In genomic region chr17:1829579-1830257, GRCh38 we compare ENCODE assay signal across 1 cellular context.
TF ChIP-seq lines count a peak whose summit lies in the region.

RPA1 (plus strand) TSS chr17:1830005; CDS start chr17:1830094, 89 bp downstream.
SMYD4 (minus strand) TSS chr17:1829902; CDS start chr17:1827994, 1,908 bp downstream.

TF ChIP-seq in GM12878, 131 proteins besides CTCF, POLR2A, EP300 and RAD21 (continued from another document and continues in another):
- TF ChIP-seq PRDM15 (CRISPR knock-in tag; IDR thresholded peaks at IDR 0.05) (no peak), KDM1A (IDR thresholded peaks at IDR 0.05; ENCODE audit: borderline replicate concordance) (no peak), ESRRA (IDR thresholded peaks at IDR 0.05; ENCODE audit: low read length) (no peak), JUND (IDR thresholded peaks at IDR 0.05; ENCODE audit: low read depth, low read length) (no peak), PBX3 (IDR thresholded peaks at IDR 0.05; ENCODE audit: insufficient replicate concordance, low read depth, low read length) (no peak), ZNF622 (IDR thresholded peaks at IDR 0.05) (no peak), HDGF (IDR thresholded peaks at IDR 0.05) (no peak), RBBP5 (conservative IDR thresholded peaks at IDR 0.05) (0 out of 2 replicates have a peak, but pooled peaks have one; percentile 32), NFIC (IDR thresholded peaks at IDR 0.05; ENCODE audit: low read depth, low read length) (no peak), SP1 (IDR thresholded peaks at IDR 0.05; ENCODE audit: low read depth, low read length) (peak; percentile 63), ZSCAN29 (IDR thresholded peaks at IDR 0.05) (0 out of 2 replicates have a peak, but pooled peaks have one; percentile 52), HCFC1 (IDR thresholded peaks at IDR 0.05; ENCODE audit: low read length) (no peak), PKNOX1 (IDR thresholded peaks at IDR 0.05) (no peak), ZNF24 (IDR thresholded peaks at IDR 0.05) (no peak), CEBPZ (IDR thresholded peaks at IDR 0.05; ENCODE audit: low read depth, low read length) (no peak), MXI1 (IDR thresholded peaks at IDR 0.05; ENCODE audit: low read depth, low read length) (no peak), ZNF217 (IDR thresholded peaks at IDR 0.05) (no peak), MEF2A (IDR thresholded peaks at IDR 0.05; ENCODE audit: insufficient read depth, low read depth, low read length) (no peak), DPF2 (IDR thresholded peaks at IDR 0.05) (peak; percentile 70), NFXL1 (IDR thresholded peaks at IDR 0.05; ENCODE audit: borderline replicate concordance) (no peak), BCLAF1 (IDR thresholded peaks at IDR 0.05) (no peak), CEBPB (IDR thresholded peaks at IDR 0.05; ENCODE audit: borderline replicate concordance in 1 of 2, low read depth in 2 of 2, low read length in 2 of 2) (no peak), ZBTB33 (IDR thresholded peaks at IDR 0.05) (no peak), HDAC2 (IDR thresholded peaks at IDR 0.05) (no peak), CHD1 (IDR thresholded peaks at IDR 0.05; ENCODE audit: low read depth, low read length) (no peak), RUNX3 (IDR thresholded peaks at IDR 0.05; ENCODE audit: low read length) (no peak; the same call in 1 of the 2 replicates), NR2C2 (IDR thresholded peaks at IDR 0.05; ENCODE audit: borderline replicate concordance, control insufficient read depth, insufficient read length, low read depth) (no peak), ZNF274 (IDR thresholded peaks at IDR 0.05; ENCODE audit: insufficient read depth, insufficient read length) (no peak), TARDBP (IDR thresholded peaks at IDR 0.05; ENCODE audit: borderline replicate concordance) (no peak), PAX8 (IDR thresholded peaks at IDR 0.05) (no peak), SMC3 (IDR thresholded peaks at IDR 0.05; ENCODE audit: borderline replicate concordance, low read length) (no peak), ASH2L (IDR thresholded peaks at IDR 0.05; ENCODE audit: borderline replicate concordance, low read depth) (0 out of 2 replicates have a peak, but pooled peaks have one; percentile 24), IRF5 (IDR thresholded peaks at IDR 0.05; ENCODE audit: borderline replicate concordance) (no peak), GATAD2B (conservative IDR thresholded peaks at IDR 0.05; ENCODE audit: low read depth) (peak; percentile 61), MAX (IDR thresholded peaks at IDR 0.05; ENCODE audit: low read depth, low read length) (peak; percentile 86), E4F1 (IDR thresholded peaks at IDR 0.05; ENCODE audit: borderline replicate concordance, partially characterized antibody) (no peak), CHD4 (IDR thresholded peaks at IDR 0.05) (no peak), TBL1XR1 (IDR thresholded peaks at IDR 0.05; ENCODE audit: low read depth, low read length) (no peak), IKZF2 (IDR thresholded peaks at IDR 0.05) (no peak), ETV6 (conservative IDR thresholded peaks at IDR 0.05 in 1 of 2, IDR thresholded peaks at IDR 0.05 in 1 of 2; ENCODE audit: borderline replicate concordance in 1 of 2, low read depth in 1 of 2) (no peak), RAD51 (IDR thresholded peaks at IDR 0.05) (no peak), YY1 (IDR thresholded peaks at IDR 0.05; ENCODE audit: low read depth, low read length) (peak; percentile 22; the same call in 1 of the 2 replicates), POLR2AphosphoS5 (IDR thresholded peaks at IDR 0.05; ENCODE audit: low read length) (peak; percentile 86), MYB (IDR thresholded peaks at IDR 0.05; ENCODE audit: borderline replicate concordance, low read depth, low read length) (no peak), USF2 (IDR thresholded peaks at IDR 0.05; ENCODE audit: borderline replicate concordance, low read depth, low read length) (peak; percentile 86), STAT3 (IDR thresholded peaks at IDR 0.05; ENCODE audit: low read depth, low read length) (no peak), BCL11A (IDR thresholded peaks at IDR 0.05; ENCODE audit: low read depth, low read length) (no peak)
